Comparison of ENCODE assay signal across 15 cellular contexts in genomic region chr5:98804066-98804465, GRCh38.
DNase-seq lines count a peak whose midpoint lies in the region; ATAC-seq and TF ChIP-seq lines count a peak whose summit lies in the region.
"Had no signal": no experiment of that assay in that cellular context is flagged by ENCODE, and none has a peak within 500 bp of the region (broad histone marks: within the 10 kb centered on the region; RNA-seq: fewer than 3 reads in every experiment).

No MANE protein-coding gene starts in this region.

- POLR2A ChIA-PET in RWPE1 (lab: Yijun Ruan, JAX; ENCODE audit: low non-redundant PET), result no interaction called here

- DNase-seq in HPDE6-E6E7 (ENCODE audit: extremely low spot score) (peak; percentile 32), RWPE1 (ENCODE audit: low spot score) (peak; percentile 42), epithelial cell of esophagus (ENCODE audit: low read depth) (peak; percentile 77), NCI-H2107 treated with DMSO at 0.1 percent for 48 hours (lab: John Stamatoyannopoulos, UW; ENCODE audit: unreplicated experiment) (no peak), dedifferentiated amniotic fluid mesenchymal stem cell (ENCODE audit: extremely low spot score) (no peak)
- DNase-seq: ACHN; BE2C; C1 segment of cervical spinal cord; CD4-positive, CD25-positive, alpha-beta regulatory T cell; CD8-positive, alpha-beta memory T cell; COR-L47; GM23248 had no signal

- CTCF ChIA-PET in RWPE1 (lab: Yijun Ruan, JAX), result no interaction called here

- TF ChIP-seq CTCF in RWPE1 (conservative IDR thresholded peaks at IDR 0.05; ENCODE audit: low read depth) (no peak), epithelial cell of esophagus (IDR thresholded peaks at IDR 0.05; ENCODE audit: insufficient read depth, low read depth, low read length, missing control alignments) (no peak)

- no peak overlapping the region for H3K27ac ChIP-seq in RWPE1
- H3K27ac ChIP-seq: GM23248 had no signal

- H3K4me3 ChIP-seq in epithelial cell of esophagus (ENCODE audit: low read length), result no peak overlapping the region
- H3K4me3 ChIP-seq: GM23248, HAP-1 had no signal

- no peak for ATAC-seq in GM18907 (IDR thresholded peaks at IDR 0.05; ENCODE audit: unreplicated experiment)
- ATAC-seq: HepG2 had no signal

Comparison
In these comparisons a context has a peak if more than half of its experiments do, and no peak if none do; other contexts are left out.
1. DNase-seq: peak in HPDE6-E6E7 (single experiment), RWPE1 (single experiment) and epithelial cell of esophagus (single experiment); none in NCI-H2107 treated with DMSO at 0.1 percent for 48 hours (single experiment) and dedifferentiated amniotic fluid mesenchymal stem cell (single experiment).